ENCODE assay signal across 12 cellular contexts in the genomic region with DNA sequence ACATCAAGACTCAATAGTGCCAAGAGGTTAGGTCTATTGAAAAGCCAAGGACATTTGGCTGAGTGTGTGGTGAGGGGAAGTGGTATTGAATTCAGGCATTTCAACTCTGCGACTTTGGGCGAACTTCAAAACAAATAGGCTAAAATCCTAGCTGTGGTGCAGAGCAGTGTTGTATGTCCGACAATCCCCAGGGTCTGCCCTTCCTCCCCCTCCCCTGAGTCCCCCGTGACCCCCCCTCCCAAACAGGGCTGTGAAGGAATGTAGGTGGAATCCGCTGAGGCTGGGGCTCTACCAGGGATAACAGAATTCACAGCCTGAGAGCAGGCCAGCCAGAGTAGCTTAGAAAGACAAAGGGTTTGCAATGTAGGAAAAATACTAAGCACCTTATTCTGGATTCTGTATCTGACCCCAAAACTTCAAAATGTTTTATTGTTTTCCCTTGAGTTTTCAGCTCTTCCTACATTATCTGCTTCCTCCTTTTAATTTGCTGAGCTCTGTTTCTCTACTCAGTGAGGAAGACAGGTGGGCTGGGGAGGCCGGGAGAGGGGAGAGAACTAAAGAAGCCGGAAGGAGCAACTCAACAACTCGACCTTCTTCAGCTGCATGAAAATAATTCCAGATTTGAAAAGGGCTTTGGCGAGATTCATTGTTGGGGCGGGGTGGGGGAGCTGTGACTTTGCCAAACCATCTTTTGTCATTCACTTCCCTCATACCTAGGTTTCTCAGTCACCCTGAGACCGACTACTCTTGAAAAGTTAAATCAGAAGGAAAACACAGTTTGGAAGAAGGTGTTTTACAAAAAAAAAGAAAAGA.
DNase-seq lines count a peak whose midpoint lies in the region; ATAC-seq and TF ChIP-seq lines count a peak whose summit lies in the region.
"Had no signal": no experiment of that assay in that cellular context is flagged by ENCODE, and none has a peak within 500 bp of the region (broad histone marks: within the 10 kb centered on the region; RNA-seq: fewer than 3 reads in every experiment).

No MANE protein-coding gene starts in this region.

- H3K4me3 Mint-ChIP-seq in H9 (peak overlapping the region; percentile 48 to 71), endothelial cell (ENCODE audit: unreplicated experiment) (no peak overlapping the region)

- H4K91ac ChIP-seq in H9 (ENCODE audit: insufficient read length, low read depth, low read length): no peak overlapping the region

- H3K23ac ChIP-seq in H9 (ENCODE audit: insufficient read length, low read depth, low read length): no peak overlapping the region

- H3K27ac ChIP-seq in H9 (ENCODE audit: insufficient read length, low read depth, low read length): peak overlapping the region; percentile 94
- H3K27ac ChIP-seq: HL-60, VCaP had no signal

- H3K36me3 Mint-ChIP-seq in H9 (ENCODE audit: insufficient read depth in 1 of 3, low read depth in 3 of 3): peaks cover 8 to 27% (median 16%) of the 10 kb centered on the region in 3 experiments
- no peaks in the 10 kb centered on the region for H3K36me3 Mint-ChIP-seq in endothelial cell (ENCODE audit: low read depth, unreplicated experiment)

- TF ChIP-seq CTCF in H9 (conservative IDR thresholded peaks at IDR 0.05) (no peak), endothelial cell (IDR thresholded peaks at IDR 0.05; ENCODE audit: unreplicated experiment) (no peak)

- ATAC-seq in HG03280 (IDR thresholded peaks at IDR 0.05; ENCODE audit: unreplicated experiment) (no peak), GM18870 (IDR thresholded peaks at IDR 0.05; ENCODE audit: unreplicated experiment) (no peak)

- H3K56ac ChIP-seq in H9 (ENCODE audit: insufficient read length, low read depth, low read length): no peak overlapping the region

- H4K5ac ChIP-seq in H9 (ENCODE audit: insufficient read length, low read depth, low read length): no peak overlapping the region

- no peak overlapping the region for H3K4me3 ChIP-seq in skeletal muscle cell (ENCODE audit: low read depth, low read length)

- no peaks in the 10 kb centered on the region for H3K27me3 Mint-ChIP-seq in H9 (ENCODE audit: low read depth)
- no peaks in the 10 kb centered on the region for H3K27me3 Mint-ChIP-seq in endothelial cell (ENCODE audit: unreplicated experiment)

- H2BK12ac ChIP-seq in H9 (ENCODE audit: insufficient read length, low read depth, low read length): no peak overlapping the region

- H4K8ac ChIP-seq in H9 (replicated peaks; ENCODE audit: insufficient read length, low read depth, low read length): no peak overlapping the region

- H2BK5ac ChIP-seq in H9 (ENCODE audit: insufficient read length, low read length): peak overlapping the region; percentile 82

- H3K27me3 ChIP-seq in H9 (ENCODE audit: insufficient read depth, low read length): no peaks in the 10 kb centered on the region

- H3K4me1 Mint-ChIP-seq in H9 (peaks cover 46 to 50% of the 10 kb centered on the region in 2 experiments), endothelial cell (ENCODE audit: unreplicated experiment) (peaks cover 22% of the 10 kb centered on the region)

- H3K4ac ChIP-seq in H9 (ENCODE audit: low read depth, low read length): no peak overlapping the region

- no CpG with 5 or more reads among the region's 11 CpGs for WGBS in H9 (ENCODE audit: extremely low coverage, insufficient read length, low lambda C conversion rate)

- peak overlapping the region; percentile 47 for H3K18ac ChIP-seq in H9 (ENCODE audit: insufficient read length, low read depth, low read length)

- H2AFZ ChIP-seq in H9 (ENCODE audit: low read length): no peak overlapping the region

- H2BK20ac ChIP-seq in H9 (ENCODE audit: low read depth, low read length, poor library complexity, severe bottlenecking): no peak overlapping the region

- peaks cover 12% of the 10 kb centered on the region for H3K4me1 ChIP-seq in H9 (ENCODE audit: insufficient read depth, low read length)

- H3T11ph ChIP-seq in H9 (ENCODE audit: low read length): peak overlapping the region; percentile 89

- peak overlapping the region; percentile 44 for H3K9ac ChIP-seq in H9 (ENCODE audit: extremely low read depth, insufficient read length, low read length)

- no peaks in the 10 kb centered on the region for H4K20me1 ChIP-seq in H9 (ENCODE audit: control insufficient read depth, insufficient read depth, insufficient read length)

- H3K9me3 Mint-ChIP-seq in H9 (peaks cover 14% of the 10 kb centered on the region in 2 experiments), endothelial cell (ENCODE audit: unreplicated experiment) (peaks cover 3% of the 10 kb centered on the region)

- no peak overlapping the region for H2BK120ac ChIP-seq in H9 (ENCODE audit: low read depth, low read length, poor library complexity, severe bottlenecking)

- H2AK5ac ChIP-seq in H9 (ENCODE audit: insufficient read length, low read length): no peak overlapping the region

- peaks cover 6% of the 10 kb centered on the region for H3K23me2 ChIP-seq in H9 (ENCODE audit: insufficient read length, low read depth, low read length, poor library complexity, severe bottlenecking)

- no peaks in the 10 kb centered on the region for H3K79me2 ChIP-seq in H9 (ENCODE audit: insufficient read depth, low read length)

- H3K14ac ChIP-seq in H9 (ENCODE audit: insufficient read depth, low read length): no peak overlapping the region

- H3K79me1 ChIP-seq in H9 (ENCODE audit: insufficient read depth, low read depth, low read length, poor library complexity, severe bottlenecking): no peaks in the 10 kb centered on the region

- H2BK15ac ChIP-seq in H9 (ENCODE audit: low read depth, low read length): no peak overlapping the region

- H3K9me3 ChIP-seq in H9 (ENCODE audit: control insufficient read depth, low read depth, low read length): peaks cover 5% of the 10 kb centered on the region

- peak; percentile 92 for DNase-seq in H9
- peak; percentile 35 for DNase-seq in endothelial cell (ENCODE audit: low spot score)
- DNase-seq in iPS-NIHi7 (ENCODE audit: extremely low spot score): peak; percentile 89
- peak; percentile 41 for DNase-seq in skeletal muscle cell (ENCODE audit: low read depth)
- no peak for DNase-seq in A172 (ENCODE audit: low spot score)
- DNase-seq in SKM-1 (lab: John Stamatoyannopoulos, UW; ENCODE audit: unreplicated experiment): no peak
- DNase-seq: amniotic stem cell, NCI-H510A treated with DMSO at 0.1 percent for 48 hours had no signal

- H3K4me2 ChIP-seq in H9 (ENCODE audit: insufficient read depth, insufficient read length, low read length): peak overlapping the region; percentile 41

- H3K27ac Mint-ChIP-seq in H9 (peak overlapping the region; percentile 98 to 100 (median 99)), endothelial cell (ENCODE audit: unreplicated experiment) (peak overlapping the region; percentile 82)

Comparison
In these comparisons a context has a peak if more than half of its experiments do, and no peak if none do; other contexts are left out.
1. DNase-seq: peak in H9 (single experiment), endothelial cell (single experiment), iPS-NIHi7 (single experiment) and skeletal muscle cell (single experiment); none in A172 (single experiment) and SKM-1 (single experiment).